In genomic region chr13:41311607-41312500, GRCh38 we compare ENCODE assay signal across 1 cellular context.
TF ChIP-seq lines count a peak whose summit lies in the region.

No MANE protein-coding gene starts in this region.

TF ChIP-seq in liver, 16 proteins besides CTCF, POLR2A, EP300 and RAD21 (continued from another document):
- no peak for TF ChIP-seq ZBTB33 (IDR thresholded peaks at IDR 0.05)
- TF ChIP-seq FOXA2 (IDR thresholded peaks at IDR 0.05) = no peak
- no peak for TF ChIP-seq FOXA1 (IDR thresholded peaks at IDR 0.05)
- no peak for TF ChIP-seq JUND (IDR thresholded peaks at IDR 0.05)
- TF ChIP-seq TAF1 (conservative IDR thresholded peaks at IDR 0.05) = no peak
- no peak for TF ChIP-seq EGR1 (IDR thresholded peaks at IDR 0.05; ENCODE audit: low read depth in 2 of 2)
- TF ChIP-seq SP1 (IDR thresholded peaks at IDR 0.05) = no peak
- TF ChIP-seq YY1 (IDR thresholded peaks at IDR 0.05) = peak; percentile 53
- no peak for TF ChIP-seq ATF3 (IDR thresholded peaks at IDR 0.05)
